16 cellular contexts compared by ENCODE assay signal in the genomic region with DNA sequence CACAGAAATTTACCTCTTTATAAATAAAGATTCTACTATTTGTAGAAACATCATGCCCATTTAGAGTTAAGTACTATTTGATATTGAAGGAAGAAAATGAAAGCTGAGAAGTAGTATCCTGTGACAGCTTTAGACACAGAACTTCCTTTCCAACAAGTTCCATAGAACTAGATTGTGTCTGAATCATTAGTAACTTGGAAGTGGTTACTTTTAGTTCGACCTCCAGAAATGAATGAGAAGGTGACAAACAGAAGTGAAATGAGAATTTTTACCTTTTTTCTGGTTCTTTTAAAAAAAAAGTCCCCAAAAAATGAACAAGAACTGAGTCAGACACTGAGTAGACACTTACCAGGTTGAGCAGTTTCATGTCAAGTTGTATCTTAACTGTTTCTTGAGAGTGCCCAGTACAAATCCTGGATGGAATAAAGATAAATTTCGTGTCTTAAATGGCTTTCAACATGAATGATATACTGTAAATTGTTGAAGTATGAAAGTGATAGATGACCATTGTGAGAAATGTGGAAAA. TPM values are rescaled to one million over a fixed set of nuclear protein-coding genes. Genes with fewer than 3 reads are reported as not detected.
DNase-seq lines count a peak whose midpoint lies in the region; ATAC-seq and TF ChIP-seq lines count a peak whose summit lies in the region.
"Had no signal": no experiment of that assay in that cellular context is flagged by ENCODE, and none has a peak within 500 bp of the region (broad histone marks: within the 10 kb centered on the region; RNA-seq: fewer than 3 reads in every experiment).

No MANE protein-coding gene starts in this region.

- H3K9ac ChIP-seq in GM23248, result no peak overlapping the region

- H3K27me3 ChIP-seq in GM23248 (replicated peaks; ENCODE audit: insufficient read depth), result no peaks in the 10 kb centered on the region
- H3K27me3 ChIP-seq: Peyer's patch had no signal

- 0 to 8% methylated on average over 2 of the region's 2 CpGs for WGBS in GM23248 (ENCODE audit: low coverage in 1 of 2, low lambda C conversion rate in 2 of 2, missing lambda C conversion rate in 2 of 2), 2 experiments

- no peak overlapping the region for H2AFZ ChIP-seq in GM23248

- H3K4me3 ChIP-seq in GM23248, result no peak overlapping the region
- H3K4me3 ChIP-seq: psoas muscle had no signal

- H3K4me1 ChIP-seq in GM23248 (ENCODE audit: insufficient read depth), result peaks cover 13% of the 10 kb centered on the region; the same call in 1 of the 2 replicates

- H3K4me2 ChIP-seq in GM23248 (ENCODE audit: unreplicated experiment), result no peak overlapping the region

- no peaks in the 10 kb centered on the region for H3K9me3 ChIP-seq in GM23248 (ENCODE audit: low read depth)
- H3K9me3 ChIP-seq: Peyer's patch, psoas muscle had no signal

- POLR2A ChIA-PET in naive thymus-derived CD8-positive, alpha-beta T cell (lab: Charles Lee), result interaction anchor here (0.6 to 0.8 kb wide), 2 partner anchors 44 to 125 kb away, joined by 3 to 5 read pairs; partner anchors contain the start of gene TCTN2

- TF ChIP-seq CTCF in mesothelial cell of epicardium (IDR thresholded peaks at IDR 0.05; ENCODE audit: unreplicated experiment), result no peak

- in situ Hi-C loops in GM23248 (cut with MboI), result no loop called here

- H4K20me1 ChIP-seq in GM23248 (ENCODE audit: insufficient read depth), result no peaks in the 10 kb centered on the region

- no peak for DNase-seq in activated CD4-positive, CD25-positive, alpha-beta regulatory T cell (lab: John Stamatoyannopoulos, UW)
- peak; percentile 21 for DNase-seq in GM23248
- no peak for DNase-seq in activated T-helper 2 cell treated with anti-CD3 and anti-CD28 coated beads, Interferon-gamma antibody, Interleukin-2, Interleukin-4, amounts not matched to agents 10 μg/mL and 5 μg/mL and 100 μg/mL, durations not matched to agents 14 hours and 24 hours and 36 hours (ENCODE audit: low spot score)
- no peak for DNase-seq in naive thymus-derived CD8-positive, alpha-beta T cell
- no peak for DNase-seq in NCI-H2227 treated with DMSO at 0.1 percent for 48 hours (lab: John Stamatoyannopoulos, UW)
- no peak for DNase-seq in stimulated activated naive CD4-positive, alpha-beta T cell treated with Interleukin-2 at 50 U/mL for 16 hours (lab: John Stamatoyannopoulos, UW)
- DNase-seq in mesothelial cell of epicardium (ENCODE audit: low spot score in 2 of 2, unreplicated experiment in 2 of 2), result no peak
- DNase-seq: head of caudate nucleus, mammary epithelial cell, MM.1S, NCI-H1930, Peyer's patch, psoas muscle had no signal

- no peaks in the 10 kb centered on the region for H3K9me2 ChIP-seq in GM23248 (ENCODE audit: insufficient read depth)

- H3K9me3 Mint-ChIP-seq in activated T-helper 2 cell treated with anti-CD3 and anti-CD28 coated beads, Interferon-gamma antibody, Interleukin-2, Interleukin-4, amounts not matched to agents 10 μg/mL and 5 μg/mL and 100 μg/mL, durations not matched to agents 14 hours and 24 hours and 36 hours, result no peaks in the 10 kb centered on the region
- H3K9me3 Mint-ChIP-seq in naive thymus-derived CD8-positive, alpha-beta T cell, result no peaks in the 10 kb centered on the region
- no peaks in the 10 kb centered on the region for H3K9me3 Mint-ChIP-seq in mesothelial cell of epicardium
- H3K9me3 Mint-ChIP-seq: nephron had no signal

- H3K27me3 Mint-ChIP-seq in activated T-helper 2 cell treated with anti-CD3 and anti-CD28 coated beads, Interferon-gamma antibody, Interleukin-2, Interleukin-4, amounts not matched to agents 10 μg/mL and 5 μg/mL and 100 μg/mL, durations not matched to agents 14 hours and 24 hours and 36 hours (ENCODE audit: low read depth), result no peaks in the 10 kb centered on the region
- H3K27me3 Mint-ChIP-seq in naive thymus-derived CD8-positive, alpha-beta T cell, result no peaks in the 10 kb centered on the region
- no peaks in the 10 kb centered on the region for H3K27me3 Mint-ChIP-seq in mesothelial cell of epicardium (ENCODE audit: low read depth)

- peaks cover 61% of the 10 kb centered on the region for H3K79me2 ChIP-seq in GM23248 (ENCODE audit: insufficient read depth)

- intact Hi-C loops in activated T-helper 2 cell treated with anti-CD3 and anti-CD28 coated beads, Interferon-gamma antibody, Interleukin-2, Interleukin-4, amounts not matched to agents 10 μg/mL and 5 μg/mL and 100 μg/mL, durations not matched to agents 14 hours and 24 hours and 36 hours (cut with micrococcal nuclease), result loop anchor here (1.0 to 10.0 kb wide), 7 partner anchors 22 to 1206 kb away; partner anchors contain the start of genes DNAH10, MPHOSPH9, MTRFR and RILPL2

- no peaks in the 10 kb centered on the region for H3K36me3 ChIP-seq in GM23248 (ENCODE audit: low read depth)

- peak overlapping the region; percentile 1; the same call in 1 of the 2 replicates for H3K27ac ChIP-seq in GM23248
- H3K27ac ChIP-seq: C4-2B, psoas muscle had no signal

- peaks cover 50% of the 10 kb centered on the region for H3K36me3 Mint-ChIP-seq in activated T-helper 2 cell treated with anti-CD3 and anti-CD28 coated beads, Interferon-gamma antibody, Interleukin-2, Interleukin-4, amounts not matched to agents 10 μg/mL and 5 μg/mL and 100 μg/mL, durations not matched to agents 14 hours and 24 hours and 36 hours (ENCODE audit: low read depth)
- H3K36me3 Mint-ChIP-seq in naive thymus-derived CD8-positive, alpha-beta T cell, result peaks cover 0 to 12% (median 0%) of the 10 kb centered on the region in 3 donors
- peaks cover 6% of the 10 kb centered on the region for H3K36me3 Mint-ChIP-seq in mesothelial cell of epicardium

- peaks cover 47% of the 10 kb centered on the region for H3K4me1 Mint-ChIP-seq in activated T-helper 2 cell treated with anti-CD3 and anti-CD28 coated beads, Interferon-gamma antibody, Interleukin-2, Interleukin-4, amounts not matched to agents 10 μg/mL and 5 μg/mL and 100 μg/mL, durations not matched to agents 14 hours and 24 hours and 36 hours (ENCODE audit: low read depth)
- H3K4me1 Mint-ChIP-seq in naive thymus-derived CD8-positive, alpha-beta T cell, result peaks cover 21 to 42% (median 36%) of the 10 kb centered on the region in 4 donors
- H3K4me1 Mint-ChIP-seq in mesothelial cell of epicardium, result peaks cover 15% of the 10 kb centered on the region

- H3K27ac Mint-ChIP-seq in activated T-helper 2 cell treated with anti-CD3 and anti-CD28 coated beads, Interferon-gamma antibody, Interleukin-2, Interleukin-4, amounts not matched to agents 10 μg/mL and 5 μg/mL and 100 μg/mL, durations not matched to agents 14 hours and 24 hours and 36 hours, result peak overlapping the region; percentile 88
- peak overlapping the region in 1 of 10 donors; percentile 48 for H3K27ac Mint-ChIP-seq in naive thymus-derived CD8-positive, alpha-beta T cell
- H3K27ac Mint-ChIP-seq in mesothelial cell of epicardium, result no peak overlapping the region
- H3K27ac Mint-ChIP-seq: nephron had no signal

- peaks cover 21% of the 10 kb centered on the region; the same call in 1 of the 2 replicates for H3F3A ChIP-seq in GM23248 (ENCODE audit: insufficient read depth)

- H3K4me3 Mint-ChIP-seq in activated T-helper 2 cell treated with anti-CD3 and anti-CD28 coated beads, Interferon-gamma antibody, Interleukin-2, Interleukin-4, amounts not matched to agents 10 μg/mL and 5 μg/mL and 100 μg/mL, durations not matched to agents 14 hours and 24 hours and 36 hours (ENCODE audit: low read depth), result peak overlapping the region; percentile 89
- H3K4me3 Mint-ChIP-seq in naive thymus-derived CD8-positive, alpha-beta T cell, result peak overlapping the region in 6 of 10 donors; percentile 11 to 94 (median 40)
- H3K4me3 Mint-ChIP-seq in mesothelial cell of epicardium, result no peak overlapping the region

- peak; percentile 44 to 54 for ATAC-seq in activated CD4-positive, CD25-positive, alpha-beta regulatory T cell treated with anti-CD3 and anti-CD28 coated beads, Interleukin-2, amount 50 U/mL, for 24 hours
- ATAC-seq in naive thymus-derived CD8-positive, alpha-beta T cell, result no peak
- ATAC-seq: psoas muscle had no signal

RNA-seq across cellular contexts. Expression of gene ATP6V0A2, which starts 3.1 kb away (rescaled TPM):
- 22.3 and 30.2 TPM in 2 replicates for total RNA-seq in GM23248 (2014; rRNA removed; shearing (Covaris generic))
- 12.9 and 13.3 TPM in 2 replicates for polyA plus RNA-seq in GM23248 (2016; fragmentation: Nextera tagmentation; extraction: Ambion mirVana)
- total RNA-seq in activated T-helper 2 cell treated with anti-CD3 and anti-CD28 coated beads, Interferon-gamma antibody, Interleukin-2, Interleukin-4, amounts not matched to agents 10 μg/mL and 5 μg/mL and 100 μg/mL, durations not matched to agents 14 hours and 24 hours and 36 hours, result 115 and 122 TPM in 2 replicates
- total RNA-seq in naive thymus-derived CD8-positive, alpha-beta T cell, result 10 to 100 TPM; 46.6 to 52.3 TPM
- polyA plus RNA-seq in naive thymus-derived CD8-positive, alpha-beta T cell, result 10 to 100 TPM; 13.2 to 19.4 (median 18.2) TPM
- 36.3 to 40.0 TPM (median 38.1 TPM) in 3 replicates for total RNA-seq in mesothelial cell of epicardium

RNA-seq across cellular contexts. Expression of gene TCTN2, which starts 44.3 kb away (rescaled TPM):
- total RNA-seq in GM23248 (2014; rRNA removed; shearing (Covaris generic)), result 9.3 and 13.3 TPM in 2 replicates
- 4.4 and 5.0 TPM in 2 replicates for polyA plus RNA-seq in GM23248 (2016; fragmentation: Nextera tagmentation; extraction: Ambion mirVana)
- total RNA-seq in activated T-helper 2 cell treated with anti-CD3 and anti-CD28 coated beads, Interferon-gamma antibody, Interleukin-2, Interleukin-4, amounts not matched to agents 10 μg/mL and 5 μg/mL and 100 μg/mL, durations not matched to agents 14 hours and 24 hours and 36 hours, result 3.0 and 3.3 TPM in 2 replicates
- total RNA-seq in naive thymus-derived CD8-positive, alpha-beta T cell, result 1 to 10 TPM; 6.3 to 7.8 TPM
- 1 to 10 TPM; 1.0 to 1.8 (median 1.6) TPM for polyA plus RNA-seq in naive thymus-derived CD8-positive, alpha-beta T cell
- total RNA-seq in mesothelial cell of epicardium, result 15.7 to 16.8 TPM (median 16.8 TPM) in 3 replicates

RNA-seq across cellular contexts. Expression of gene DNAH10, which starts 46.9 kb away (rescaled TPM):
- 0.11 and 0.13 TPM in 2 replicates for total RNA-seq in GM23248 (2014; rRNA removed; shearing (Covaris generic))
- polyA plus RNA-seq in GM23248 (2016; fragmentation: Nextera tagmentation; extraction: Ambion mirVana), result 0.32 and 0.44 TPM in 2 replicates
- 0.25 and 0.41 TPM in 2 replicates for total RNA-seq in activated T-helper 2 cell treated with anti-CD3 and anti-CD28 coated beads, Interferon-gamma antibody, Interleukin-2, Interleukin-4, amounts not matched to agents 10 μg/mL and 5 μg/mL and 100 μg/mL, durations not matched to agents 14 hours and 24 hours and 36 hours
- under 1 TPM; 0.30 to 0.65 TPM for total RNA-seq in naive thymus-derived CD8-positive, alpha-beta T cell
- polyA plus RNA-seq in naive thymus-derived CD8-positive, alpha-beta T cell, result under 1 TPM in 1 of 3 donors, not detected in 2; 0.25 TPM
- total RNA-seq in mesothelial cell of epicardium, result 2.0 to 2.7 TPM (median 2.5 TPM) in 3 replicates

Comparison
In these comparisons a context has a peak if more than half of its experiments do, and no peak if none do; other contexts are left out.
1. ATAC-seq: peak in activated CD4-positive, CD25-positive, alpha-beta regulatory T cell treated with anti-CD3 and anti-CD28 coated beads, Interleukin-2, amount 50 U/mL, for 24 hours (2 of 2); none in naive thymus-derived CD8-positive, alpha-beta T cell (0 of 2).